Comparison of ENCODE assay signal across 1 cellular context in the genomic region with DNA sequence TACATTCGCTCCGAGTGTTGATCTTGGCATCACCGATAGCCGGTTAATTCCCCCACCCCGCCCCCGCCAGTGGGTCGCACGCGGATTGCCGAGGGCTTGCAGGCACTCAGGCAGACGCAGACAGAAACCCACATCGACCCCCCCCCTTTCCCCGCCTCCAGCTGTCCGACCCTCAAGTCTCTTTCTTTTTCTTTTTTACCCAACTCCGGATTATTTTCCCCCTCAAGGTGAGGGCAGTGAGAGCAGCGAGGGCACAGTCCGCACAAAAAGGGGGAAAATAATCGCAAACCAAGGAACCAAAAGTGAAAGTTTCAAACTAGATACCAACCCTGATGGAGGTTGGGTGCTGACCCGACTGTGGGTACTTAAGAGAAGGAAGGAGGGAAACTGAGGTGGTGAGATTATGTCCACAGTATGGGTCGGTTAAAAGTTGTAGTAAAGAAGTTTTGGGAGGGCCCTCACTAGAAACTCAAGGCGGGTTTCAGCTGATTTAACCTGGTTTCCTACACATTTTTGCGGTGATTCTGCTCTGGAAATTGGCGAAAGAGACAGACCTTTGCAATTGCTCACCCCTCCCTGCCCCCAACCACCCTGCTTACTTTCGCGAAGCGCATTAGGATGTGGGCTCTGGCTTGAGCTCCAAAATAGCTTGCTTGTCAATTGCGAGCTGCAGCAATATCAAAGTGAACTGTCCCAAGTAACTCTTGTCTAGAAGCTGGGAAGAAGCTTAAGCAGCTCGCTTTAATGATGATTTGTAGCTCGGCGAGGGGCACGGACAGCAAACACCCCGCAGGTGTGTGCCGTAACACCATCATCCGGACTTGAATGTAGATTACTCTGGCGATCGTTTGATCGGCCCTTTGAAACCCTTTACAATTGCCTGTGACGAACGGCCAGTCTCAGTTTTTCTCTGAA.
TF ChIP-seq lines count a peak whose summit lies in the region.

No MANE protein-coding gene starts in this region.

TF ChIP-seq in IMR-90, 13 proteins besides CTCF, POLR2A, EP300 and RAD21 (continued from another document):
- TF ChIP-seq, protein P1, sequence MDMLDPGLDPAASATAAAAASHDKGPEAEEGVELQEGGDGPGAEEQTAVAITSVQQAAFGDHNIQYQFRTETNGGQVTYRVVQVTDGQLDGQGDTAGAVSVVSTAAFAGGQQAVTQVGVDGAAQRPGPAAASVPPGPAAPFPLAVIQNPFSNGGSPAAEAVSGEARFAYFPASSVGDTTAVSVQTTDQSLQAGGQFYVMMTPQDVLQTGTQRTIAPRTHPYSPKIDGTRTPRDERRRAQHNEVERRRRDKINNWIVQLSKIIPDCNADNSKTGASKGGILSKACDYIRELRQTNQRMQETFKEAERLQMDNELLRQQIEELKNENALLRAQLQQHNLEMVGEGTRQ (IDR thresholded peaks at IDR 0.05; ENCODE audit: low read depth, low read length) = no peak
- no peak for TF ChIP-seq MAZ (IDR thresholded peaks at IDR 0.05; ENCODE audit: borderline replicate concordance, low read depth, low read length)
- no peak for TF ChIP-seq FOS (IDR thresholded peaks at IDR 0.05; ENCODE audit: low read depth, low read length)
- no peak for TF ChIP-seq MAFK (IDR thresholded peaks at IDR 0.05; ENCODE audit: low read depth, low read length)
- TF ChIP-seq ELK1 (IDR thresholded peaks at IDR 0.05; ENCODE audit: borderline replicate concordance, low read depth, low read length) = no peak
- TF ChIP-seq CEBPB (IDR thresholded peaks at IDR 0.05; ENCODE audit: low read depth, low read length) = no peak
- no peak for TF ChIP-seq RFX5 (IDR thresholded peaks at IDR 0.05; ENCODE audit: low read depth, low read length)
